Comparison of ENCODE assay signal across 8 cellular contexts in the genomic region with DNA sequence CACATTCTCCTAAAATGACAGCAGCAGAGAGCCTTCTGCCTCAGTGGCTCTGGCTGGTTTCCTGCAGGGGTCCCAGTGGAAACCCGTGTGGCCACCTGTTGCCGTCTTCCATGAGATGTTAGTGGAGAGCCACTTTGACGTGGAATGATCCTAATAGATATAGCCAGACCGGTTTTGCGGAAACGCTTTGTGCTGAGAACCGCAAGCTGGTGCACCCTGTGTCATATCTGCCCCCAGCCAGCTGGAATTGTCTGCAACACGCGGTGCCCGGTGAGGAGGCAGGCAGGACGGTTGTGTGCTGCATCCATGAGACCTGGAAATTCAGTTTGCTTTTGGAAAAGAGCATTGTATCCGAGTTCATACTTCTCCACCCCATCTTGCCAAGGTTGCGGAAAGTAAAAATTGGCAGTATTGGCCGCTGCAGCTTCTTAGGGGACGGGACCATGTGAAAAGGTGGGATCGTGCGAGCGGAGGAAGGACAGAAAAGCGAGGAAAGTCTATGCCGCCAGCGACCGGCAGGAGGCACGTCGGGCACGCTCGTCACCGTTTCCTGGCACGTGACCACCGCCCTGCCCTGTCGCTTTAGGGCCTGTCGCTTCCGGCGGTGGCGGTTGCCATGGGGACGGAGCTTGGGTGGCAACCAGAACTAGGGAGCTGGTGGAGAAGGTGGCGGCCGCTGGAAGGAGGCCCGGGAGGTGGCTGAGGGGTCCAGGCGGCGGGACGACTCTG. TPM values are rescaled to one million over a fixed set of nuclear protein-coding genes. Genes with fewer than 3 reads are reported as not detected.
A peak's percentile ranks its signal among the peaks of the same experiment; 100 is the strongest.
DNase-seq lines count a peak whose midpoint lies in the region; ATAC-seq, FAIRE-seq and TF ChIP-seq lines count a peak whose summit lies in the region.

A gene with protein sequence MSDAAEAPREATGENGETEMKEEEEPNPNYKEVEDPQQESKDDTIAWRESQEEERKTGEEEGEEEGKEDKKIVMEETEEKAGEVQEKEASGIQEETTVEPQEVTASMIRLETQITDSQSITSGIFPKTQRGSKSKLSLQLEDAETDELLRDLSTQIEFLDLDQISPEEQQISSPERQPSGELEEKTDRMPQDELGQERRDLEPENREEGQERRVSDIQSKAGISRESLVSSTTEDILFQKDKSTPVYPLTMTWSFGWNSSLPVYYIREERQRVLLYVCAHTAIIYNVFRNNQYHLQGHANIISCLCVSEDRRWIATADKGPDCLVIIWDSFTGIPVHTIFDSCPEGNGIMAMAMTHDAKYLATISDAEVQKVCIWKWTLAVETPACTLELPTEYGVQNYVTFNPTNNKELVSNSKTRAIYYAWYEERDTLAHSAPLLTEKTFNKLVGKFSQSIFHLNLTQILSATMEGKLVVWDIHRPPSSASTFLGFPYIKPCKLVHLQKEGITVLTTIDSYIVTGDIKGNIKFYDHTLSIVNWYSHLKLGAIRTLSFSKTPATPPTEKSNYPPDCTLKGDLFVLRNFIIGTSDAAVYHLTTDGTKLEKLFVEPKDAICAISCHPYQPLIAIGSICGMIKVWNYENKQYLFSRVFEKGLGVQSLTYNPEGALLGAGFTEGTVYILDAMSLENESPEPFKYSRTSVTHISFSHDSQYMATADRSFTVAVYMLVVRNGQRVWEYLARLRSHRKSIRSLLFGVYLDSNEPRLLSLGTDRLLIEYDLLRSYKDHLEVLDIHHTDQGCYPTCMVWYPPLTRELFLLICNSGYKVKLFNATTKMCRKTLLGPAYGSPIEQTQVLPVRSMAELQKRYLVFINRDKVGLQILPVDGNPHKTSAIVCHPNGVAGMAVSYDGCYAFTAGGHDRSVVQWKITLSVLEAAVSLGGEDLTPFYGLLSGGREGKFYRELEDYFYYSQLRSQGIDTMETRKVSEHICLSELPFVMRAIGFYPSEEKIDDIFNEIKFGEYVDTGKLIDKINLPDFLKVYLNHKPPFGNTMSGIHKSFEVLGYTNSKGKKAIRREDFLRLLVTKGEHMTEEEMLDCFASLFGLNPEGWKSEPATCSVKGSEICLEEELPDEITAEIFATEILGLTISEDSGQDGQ (plus strand): TSS at position 643 of the 729 bp plus-strand sequence. CDS start 2,714 bp downstream, outside the sequence.

- no peaks in the 10 kb centered on the region for H3K36me3 ChIP-seq in colonic mucosa
- peaks cover 10 to 26% of the 10 kb centered on the region in 2 experiments for H3K36me3 ChIP-seq in HepG2 (replicated peaks in 1 of 2; ENCODE audit: control insufficient read depth in 1 of 2, insufficient read depth in 2 of 2, low read length in 2 of 2)

- BruUV-seq in HepG2 (replicated peaks; lab: Mats Ljungman, UMichigan) = no TSS peak

- TF ChIP-seq CTCF in GM12874 (IDR thresholded peaks at IDR 0.05; ENCODE audit: insufficient read depth, low read depth, low read length) (peak; percentile 30), colonic mucosa (IDR thresholded peaks at IDR 0.05) (peak; percentile 59), HepG2 (CRISPR knock-in tag; IDR thresholded peaks at IDR 0.05) (no peak)

- H4K20me1 ChIP-seq in HepG2 (ENCODE audit: insufficient read depth, low read length) = no peaks in the 10 kb centered on the region

- FAIRE-seq in HepG2 (lab: Jason Lieb, UNC) (no peak), HTR-8/SVneo (lab: Jason Lieb, UNC) (no peak)

- H3K27ac ChIP-seq in colonic mucosa (no peak within 1 kb of the TSS), HepG2 (ENCODE audit: extremely low read length, insufficient read depth, low read length) (no peak within 1 kb of the TSS)

- peak; percentile 97 for DNase-seq in NCI-H2029 (lab: John Stamatoyannopoulos, UW)
- peak; percentile 96 to 97 for DNase-seq in activated CD4-positive, alpha-beta T cell treated with anti-CD3 and anti-CD28 coated beads for 4 hours
- DNase-seq in colonic mucosa = peak; percentile 98
- no peak for DNase-seq in HepG2 (ENCODE audit: low spot score)
- DNase-seq in stimulated activated CD4-positive, alpha-beta T cell treated with anti-CD3 and anti-CD28 coated beads, Interleukin-2, amount 100 ng/mL, for 48 hours = peak; percentile 92 to 96
- DNase-seq in HTR-8/SVneo (ENCODE audit: insufficient read length, low spot score) = no peak

- H3K4me2 ChIP-seq in HepG2 (ENCODE audit: low read depth, low read length) = no peak within 1 kb of the TSS

- no peak for TF ChIP-seq RAD21 in HepG2 (CRISPR knock-in tag; IDR thresholded peaks at IDR 0.05)

- CTCF ChIA-PET in HepG2 (lab: Yijun Ruan, JAX; ENCODE audit: low intra/inter-chr PET ratio, low total read pairs) = no interaction called here

- no peak for TF ChIP-seq POLR2A in HepG2 (IDR thresholded peaks at IDR 0.05; ENCODE audit: insufficient read depth in 1 of 2, low read depth in 2 of 2, low read length in 2 of 2)

- H3K79me2 ChIP-seq in HepG2 (ENCODE audit: insufficient read depth, low read length) = no peaks in the 10 kb centered on the region

- in situ Hi-C loops in HepG2 (cut with HindIII; ENCODE audit: extremely low pct_ligation_motif_present, low pct_unique_long_range_greater_than_20kb) = no loop called here

- intact Hi-C loops in colonic mucosa (cut with DNase I) (no loop called here), HepG2 (cut with micrococcal nuclease; ENCODE audit: unreplicated experiment) (loop anchor here (10.0 kb wide), 1 partner anchor 107 kb away; a partner anchor contains a TSS)

- no peak for TF ChIP-seq EP300 in HepG2 (IDR thresholded peaks at IDR 0.05; ENCODE audit: low read depth in 2 of 2, low read length in 2 of 2)
- no peak for TF ChIP-seq EP300 in HepG2 (CRISPR knock-in tag; IDR thresholded peaks at IDR 0.05; ENCODE audit: borderline replicate concordance)

- H2AFZ ChIP-seq in HepG2 (ENCODE audit: low read length) = no peak within 1 kb of the TSS

- H3K9me3 ChIP-seq in colonic mucosa = no peaks in the 10 kb centered on the region
- H3K9me3 ChIP-seq in HepG2 (ENCODE audit: low read length) = no peaks in the 10 kb centered on the region

- H3K4me3 ChIP-seq in colonic mucosa (peak within 1 kb of the TSS; percentile 39), HepG2 (replicated peaks in 1 of 3; ENCODE audit: insufficient read depth in 1 of 3, low read depth in 2 of 3, low read length in 3 of 3) (no peak within 1 kb of the TSS)

- 94% methylated on average over 41 of the region's 41 CpGs for WGBS in HepG2 (ENCODE audit: low lambda C conversion rate)

- peak within 1 kb of the TSS; percentile 47 to 68 for H3K9ac ChIP-seq in colonic mucosa (ENCODE audit: low read depth in 2 of 2, low read length in 2 of 2)
- H3K9ac ChIP-seq in HepG2 (ENCODE audit: insufficient read depth, low read depth, low read length) = no peak within 1 kb of the TSS

- POLR2A ChIA-PET in HepG2 (lab: Yijun Ruan, JAX) = no interaction called here

- H3K4me1 ChIP-seq in colonic mucosa (no peaks in the 10 kb centered on the region), HepG2 (ENCODE audit: insufficient read depth, low read length) (no peaks in the 10 kb centered on the region)

- ATAC-seq in HG02798 (IDR thresholded peaks at IDR 0.05; ENCODE audit: poor library complexity, unreplicated experiment) (peak; percentile 96), HepG2 (no peak)

- H3K27me3 ChIP-seq in colonic mucosa = no peaks in the 10 kb centered on the region
- no peaks in the 10 kb centered on the region for H3K27me3 ChIP-seq in HepG2 (ENCODE audit: control insufficient read depth in 1 of 2, insufficient read depth in 2 of 2, low read length in 2 of 2)

TF ChIP-seq in HepG2, 621 proteins besides CTCF, POLR2A, EP300 and RAD21:
- no peak for TF ChIP-seq ELF1 (CRISPR knock-in tag; IDR thresholded peaks at IDR 0.05)
- TF ChIP-seq RFX1 (IDR thresholded peaks at IDR 0.05) = 0 out of 2 replicates have a peak, but pooled peaks have one; percentile 5
- TF ChIP-seq AGO2 (optimal IDR thresholded peaks at IDR 0.05; ENCODE audit: low read depth, low read length) = peak; percentile 82
TF ChIP-seq in HepG2: peak in this region for 2.

RNA-seq across cellular contexts. Expression of the gene that starts here (rescaled TPM):
- total RNA-seq in colonic mucosa = under 1 TPM; 0.64 to 0.93 TPM
- 0.07 and 0.42 TPM in 2 replicates for total RNA-seq in HepG2 (2016; rRNA removed; fragmentation: Illumina TruSeq; extraction: Trizol)
- 0.51 and 0.97 TPM in 2 replicates for total RNA-seq in HepG2 (2016; cell fraction: cytosol; rRNA removed; fragmentation: Illumina TruSeq; extraction: Trizol; ENCODE audit: low read depth)
- total RNA-seq in HepG2 (2016; cell fraction: insoluble cytoplasmic fraction; rRNA removed; fragmentation: Illumina TruSeq; extraction: Trizol) = 0.42 and 0.54 TPM in 2 replicates
- total RNA-seq in HepG2 (2016; cell fraction: membrane; rRNA removed; fragmentation: Illumina TruSeq; extraction: Trizol) = 0.53 and 0.72 TPM in 2 replicates
- 0.75 and 1.1 TPM in 2 replicates for total RNA-seq in HepG2 (2016; cell fraction: nucleus; rRNA removed; fragmentation: Illumina TruSeq; extraction: Trizol)
- polyA plus RNA-seq in HepG2 (2011; rRNA removed) = 0.30 and 0.47 TPM in 2 replicates
- polyA plus RNA-seq in HepG2 (2011; cell fraction: cytosol; rRNA removed) = 0.11 and 0.17 TPM in 2 replicates
- 0.72 and 1.5 TPM in 2 replicates for polyA plus RNA-seq in HepG2 (2011; cell fraction: nucleus; rRNA removed)
- 0.35 and 0.41 TPM in 2 replicates for polyA plus RNA-seq in HepG2 (2012)
- 0.07 and 0.12 TPM in 2 replicates for polyA plus RNA-seq in HepG2 (2016; cell fraction: cytosol; fragmentation: Illumina TruSeq; extraction: Trizol; ENCODE audit: low read depth)
- 0.17 and 0.42 TPM in 2 replicates for polyA plus RNA-seq in HepG2 (2016; cell fraction: insoluble cytoplasmic fraction; fragmentation: Illumina TruSeq; extraction: Trizol; ENCODE audit: low read depth)
- 0.06 TPM in 1 of 2 replicates, not detected in the other for polyA plus RNA-seq in HepG2 (2016; cell fraction: membrane; fragmentation: Illumina TruSeq; extraction: Trizol; ENCODE audit: low read depth)
- 1.00 and 1.2 TPM in 2 replicates for polyA plus RNA-seq in HepG2 (2016; cell fraction: nucleus; fragmentation: Illumina TruSeq; extraction: Trizol; ENCODE audit: insufficient read depth, low read depth)
- 0.58 and 2.4 TPM in 2 replicates for polyA minus RNA-seq in HepG2 (2011; rRNA and poly(A)+ RNA removed; ENCODE audit: low replicate concordance)
- not detected in 2 replicates for polyA minus RNA-seq in HepG2 (2011; cell fraction: cytosol; rRNA and poly(A)+ RNA removed)
- polyA minus RNA-seq in HepG2 (2011; cell fraction: nucleus; rRNA and poly(A)+ RNA removed) = 2.2 and 3.7 TPM in 2 replicates

Comparison
In these comparisons a context has a peak if more than half of its experiments do, and no peak if none do; other contexts are left out.
1. Peak in DNase-seq, H3K4me3 ChIP-seq and H3K9ac ChIP-seq in colonic mucosa; RNA of the gene not detected or under 1 TPM.
2. DNase-seq: peak in NCI-H2029 (single experiment), activated CD4-positive, alpha-beta T cell treated with anti-CD3 and anti-CD28 coated beads for 4 hours (2 of 2) and stimulated activated CD4-positive, alpha-beta T cell treated with anti-CD3 and anti-CD28 coated beads, Interleukin-2, amount 100 ng/mL, for 48 hours (2 of 2); none in HepG2 (single experiment) and HTR-8/SVneo (single experiment).